In the genomic region with DNA sequence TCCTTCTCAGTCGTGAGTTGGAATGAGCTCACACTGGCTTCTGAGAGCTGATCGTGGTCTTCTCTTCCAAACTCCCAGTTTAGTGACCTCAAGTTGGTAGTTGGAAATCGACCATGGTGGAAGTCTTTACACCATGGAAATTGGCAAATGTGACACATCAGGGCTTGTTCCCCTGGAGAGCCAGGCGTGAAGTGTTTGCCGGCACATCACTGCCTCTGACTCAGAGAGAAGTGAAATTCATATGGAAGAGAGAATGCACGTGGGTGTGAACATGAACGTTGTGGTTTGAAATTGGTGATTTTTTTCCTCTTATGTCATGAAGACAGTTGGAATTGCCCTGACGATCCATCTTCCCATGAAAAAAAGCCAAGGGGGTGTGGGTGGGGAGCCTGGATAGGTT, we compare ENCODE assay signal across 14 cellular contexts. TPM values are rescaled to one million over a fixed set of nuclear protein-coding genes. Genes with fewer than 3 reads are reported as not detected.
A peak's percentile ranks its signal among the peaks of the same experiment; 100 is the strongest.
DNase-seq lines count a peak whose midpoint lies in the region; ATAC-seq and TF ChIP-seq lines count a peak whose summit lies in the region.
"Had no signal": no experiment of that assay in that cellular context is flagged by ENCODE, and none has a peak within 500 bp of the region (broad histone marks: within the 10 kb centered on the region; RNA-seq: fewer than 3 reads in every experiment).

No MANE protein-coding gene starts in this region.

- H3K4me1 Mint-ChIP-seq in brain = peaks cover 31% of the 10 kb centered on the region

- no peak overlapping the region for H2BK15ac ChIP-seq in mesenchymal stem cell (ENCODE audit: low read depth, poor library complexity, severe bottlenecking)

- peak; percentile 90 for DNase-seq in AG20443 (ENCODE audit: low spot score)
- DNase-seq in HK-2 (ENCODE audit: unreplicated experiment) = peak; percentile 20
- DNase-seq in mesenchymal stem cell = no peak
- DNase-seq in left colon = no peak
- DNase-seq in cortex of kidney (lab: John Stamatoyannopoulos, UW) = no peak
- DNase-seq: activated CD8-positive, alpha-beta T cell treated with anti-CD3 and anti-CD28 coated beads, Interleukin-2, amount 10 ng/mL, durations not matched to agents 7 days and 5 days; DMS53; NCI-H2171; SIG-M5 had no signal

- no peak for ATAC-seq in HG03045 (IDR thresholded peaks at IDR 0.05; ENCODE audit: unreplicated experiment)
- ATAC-seq in left colon = no peak
- ATAC-seq in GM21825 (IDR thresholded peaks at IDR 0.05; ENCODE audit: unreplicated experiment) = no peak
- ATAC-seq: activated CD8-positive, alpha-beta T cell treated with anti-CD3 and anti-CD28 coated beads, Interleukin-2, amount 10 ng/mL, durations not matched to agents 7 days and 5 days; natural killer cell treated with Interleukin-12 subunit alpha and Interleukin-12 subunit beta and Interleukin-15 and Interleukin-18, amount 100 ng/mL, for 72 hours had no signal

- H3K9ac ChIP-seq in mesenchymal stem cell (ENCODE audit: low read length) = peak overlapping the region; percentile 36

- peaks cover 7 to 19% of the 10 kb centered on the region in 2 experiments for H3K27me3 ChIP-seq in mesenchymal stem cell (ENCODE audit: control insufficient read depth in 1 of 2, insufficient read depth in 1 of 2, low read length in 2 of 2)

- no peak overlapping the region for H3K14ac ChIP-seq in mesenchymal stem cell (ENCODE audit: low read length in 2 of 2)

- H3K79me1 ChIP-seq in mesenchymal stem cell (replicated peaks; ENCODE audit: low read length, poor library complexity, severe bottlenecking) = no peaks in the 10 kb centered on the region

- no peaks in the 10 kb centered on the region for H3K9me3 ChIP-seq in mesenchymal stem cell (ENCODE audit: control insufficient read depth, low read length)

- peak overlapping the region in 1 of 5 experiments; percentile 16 for H3K4me3 Mint-ChIP-seq in brain
- H3K4me3 Mint-ChIP-seq: activated CD8-positive, alpha-beta T cell treated with anti-CD3 and anti-CD28 coated beads, Interleukin-2, amount 10 ng/mL, durations not matched to agents 7 days and 5 days; dendritic cell treated with granulocyte-macrophage colony-stimulating factor and Interleukin-4, amounts not matched to agents 40 ng/mL and 50 ng/mL, for 4 days; natural killer cell treated with Interleukin-12 subunit alpha and Interleukin-12 subunit beta and Interleukin-15 and Interleukin-18, amount 100 ng/mL, for 72 hours had no signal

- H3K27me3 Mint-ChIP-seq in brain = no peaks in the 10 kb centered on the region

- no peak overlapping the region for H3K23ac ChIP-seq in mesenchymal stem cell (ENCODE audit: low read length in 2 of 2)

- peaks cover 5% of the 10 kb centered on the region for H3K4me1 ChIP-seq in mesenchymal stem cell (ENCODE audit: control insufficient read depth, insufficient read depth, low read depth, low read length)

- no peak overlapping the region for H2BK120ac ChIP-seq in mesenchymal stem cell (ENCODE audit: low read depth, low read length)

- no peaks in the 10 kb centered on the region for H3K36me3 ChIP-seq in mesenchymal stem cell (ENCODE audit: control insufficient read depth in 1 of 2, insufficient read depth in 2 of 2, low read depth in 1 of 2, low read length in 2 of 2)

- no peak overlapping the region for H4K91ac ChIP-seq in mesenchymal stem cell (ENCODE audit: low read length)

- H3K27ac ChIP-seq in mesenchymal stem cell (ENCODE audit: low read length, poor library complexity, severe bottlenecking) = no peak overlapping the region

- H2AK5ac ChIP-seq in mesenchymal stem cell (ENCODE audit: low read length, severe bottlenecking) = no peak overlapping the region

- H2BK12ac ChIP-seq in mesenchymal stem cell (ENCODE audit: low read length in 2 of 2) = no peak overlapping the region

- H3K18ac ChIP-seq in mesenchymal stem cell (ENCODE audit: low read depth in 1 of 2, low read length in 2 of 2) = no peak overlapping the region

- peak overlapping the region in 3 of 5 experiments; percentile 69 to 92 (median 70) for H3K27ac Mint-ChIP-seq in brain
- H3K27ac Mint-ChIP-seq: activated CD8-positive, alpha-beta T cell treated with anti-CD3 and anti-CD28 coated beads, Interleukin-2, amount 10 ng/mL, durations not matched to agents 7 days and 5 days; dendritic cell treated with granulocyte-macrophage colony-stimulating factor and Interleukin-4, amounts not matched to agents 40 ng/mL and 50 ng/mL, for 4 days; natural killer cell treated with Interleukin-12 subunit alpha and Interleukin-12 subunit beta and Interleukin-15 and Interleukin-18, amount 100 ng/mL, for 72 hours had no signal

- no peak overlapping the region for H4K8ac ChIP-seq in mesenchymal stem cell (ENCODE audit: low read length)

- H3K4ac ChIP-seq in mesenchymal stem cell (ENCODE audit: low read depth in 1 of 2, low read length in 2 of 2) = no peak overlapping the region

- no peak overlapping the region for H3K4me3 ChIP-seq in mesenchymal stem cell (ENCODE audit: insufficient read depth in 1 of 2, low read depth in 1 of 2, low read length in 2 of 2)

- no peaks in the 10 kb centered on the region for H3K36me3 Mint-ChIP-seq in brain
- H3K36me3 Mint-ChIP-seq: natural killer cell treated with Interleukin-12 subunit alpha and Interleukin-12 subunit beta and Interleukin-15 and Interleukin-18, amount 100 ng/mL, for 72 hours had no signal

- no peak overlapping the region for H3K4me2 ChIP-seq in mesenchymal stem cell (ENCODE audit: low read length, poor library complexity, severe bottlenecking)

- no peak overlapping the region for H2BK5ac ChIP-seq in mesenchymal stem cell (ENCODE audit: low read depth, low read length, poor library complexity, severe bottlenecking)

- WGBS in mesenchymal stem cell = 75% methylated on average over 8 of the region's 8 CpGs

- TF ChIP-seq CTCF in brain (conservative IDR thresholded peaks at IDR 0.05) = no peak

- intact Hi-C loops in left colon (cut with DNase I, micrococcal nuclease) = no loop called here

- peaks cover 3 to 12% (median 8%) of the 10 kb centered on the region in 5 experiments for H3K9me3 Mint-ChIP-seq in brain
- H3K9me3 Mint-ChIP-seq: dendritic cell treated with granulocyte-macrophage colony-stimulating factor and Interleukin-4, amounts not matched to agents 40 ng/mL and 50 ng/mL, for 4 days; natural killer cell treated with Interleukin-12 subunit alpha and Interleukin-12 subunit beta and Interleukin-15 and Interleukin-18, amount 100 ng/mL, for 72 hours had no signal

- H2AFZ ChIP-seq in mesenchymal stem cell (ENCODE audit: low read depth, low read length) = no peak overlapping the region

RNA-seq across cellular contexts. Expression of gene AXIN2, which starts 47.4 kb away (rescaled TPM):
- polyA plus RNA-seq in brain (ENCODE audit: insufficient read depth, low read depth, low replicate concordance) = 5.6 TPM
- polyA plus RNA-seq in mesenchymal stem cell (2013, experiment 1 of 2) = 0.17 TPM
- 0.22 TPM for polyA plus RNA-seq in mesenchymal stem cell (2013, experiment 2 of 2)
- total RNA-seq in left colon = 10 to 100 TPM; 27.0 to 46.5 TPM

Comparison
In these comparisons a context has a peak if more than half of its experiments do, and no peak if none do; other contexts are left out.
1. DNase-seq: peak in AG20443 (single experiment) and HK-2 (single experiment); none in mesenchymal stem cell (single experiment), left colon (0 of 2) and cortex of kidney (single experiment).